In the genomic region with DNA sequence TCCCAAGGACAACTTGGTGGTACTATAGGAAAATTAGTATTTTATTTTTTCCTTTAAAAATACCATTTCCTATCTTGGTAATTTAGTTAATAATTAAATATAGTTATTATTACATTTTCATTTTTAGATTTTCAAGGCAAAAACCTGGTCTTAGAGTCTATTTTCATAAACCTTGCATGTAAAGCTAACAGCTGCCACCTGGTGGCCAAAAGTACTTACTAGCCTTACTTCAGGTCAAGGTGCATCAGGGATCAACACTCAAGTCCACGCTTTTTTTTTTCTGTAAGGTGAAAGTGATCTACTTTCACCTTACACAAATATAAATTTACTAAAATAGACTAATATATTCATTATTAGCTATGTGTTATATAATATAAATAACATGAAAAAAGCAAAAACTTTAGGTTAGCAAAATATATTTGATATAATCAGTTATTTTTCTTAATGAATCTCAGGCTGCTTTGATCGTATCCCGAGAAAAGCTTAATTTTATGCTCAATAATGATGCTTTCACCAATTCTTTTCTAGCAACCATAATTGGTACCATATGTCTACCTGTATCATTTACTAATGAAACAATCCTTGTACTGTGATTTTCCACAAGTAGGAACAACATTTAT, we compare ENCODE assay signal across 8 cellular contexts.
A peak's percentile ranks its signal among the peaks of the same experiment; 100 is the strongest.
DNase-seq lines count a peak whose midpoint lies in the region; ATAC-seq and TF ChIP-seq lines count a peak whose summit lies in the region.

No MANE protein-coding gene starts in this region.

- no peak overlapping the region for H3K4me3 Mint-ChIP-seq in activated T-helper 1 cell treated with anti-CD3 and anti-CD28 coated beads, Interleukin-12 subunit alpha, Interleukin-12 subunit beta, Interleukin-2, Interleukin-4 antibody, amounts not matched to agents 30 ng/mL and 10 ng/mL and 1 ng/mL, durations not matched to agents 14 hours and 24 hours and 36 hours

- DNase-seq in AG08395 (ENCODE audit: low spot score) (peak; percentile 49), KG1 (lab: John Stamatoyannopoulos, UW) (peak; percentile 15), RKO (ENCODE audit: low spot score) (peak; percentile 87), fibroblast of villous mesenchyme (ENCODE audit: low read depth) (peak; percentile 85), nucleus accumbens (lab: John Stamatoyannopoulos, UW) (peak in 40 of 56 donors; percentile 0 to 82 (median 14)), superior temporal gyrus (ENCODE audit: extremely low spot score) (peak; percentile 88)
- DNase-seq in activated T-helper 1 cell treated with anti-CD3 and anti-CD28 coated beads, Interleukin-12 subunit alpha, Interleukin-12 subunit beta, Interleukin-2, Interleukin-4 antibody, amounts not matched to agents 30 ng/mL and 10 ng/mL and 1 ng/mL, durations not matched to agents 14 hours and 24 hours and 36 hours (ENCODE audit: low spot score), result peak; percentile 38

- ATAC-seq in GM18909 (IDR thresholded peaks at IDR 0.05; ENCODE audit: poor library complexity, unreplicated experiment), result peak; percentile 64

- intact Hi-C loops in activated T-helper 1 cell treated with anti-CD3 and anti-CD28 coated beads, Interleukin-12 subunit alpha, Interleukin-12 subunit beta, Interleukin-2, Interleukin-4 antibody, amounts not matched to agents 30 ng/mL and 10 ng/mL and 1 ng/mL, durations not matched to agents 14 hours and 24 hours and 36 hours (cut with micrococcal nuclease), result loop anchor here (1.0 kb wide), 2 partner anchors 62 to 66 kb away; a partner anchor contains a TSS

- H3K4me1 Mint-ChIP-seq in activated T-helper 1 cell treated with anti-CD3 and anti-CD28 coated beads, Interleukin-12 subunit alpha, Interleukin-12 subunit beta, Interleukin-2, Interleukin-4 antibody, amounts not matched to agents 30 ng/mL and 10 ng/mL and 1 ng/mL, durations not matched to agents 14 hours and 24 hours and 36 hours (ENCODE audit: low read depth), result no peaks in the 10 kb centered on the region

- no peaks in the 10 kb centered on the region for H3K27me3 Mint-ChIP-seq in activated T-helper 1 cell treated with anti-CD3 and anti-CD28 coated beads, Interleukin-12 subunit alpha, Interleukin-12 subunit beta, Interleukin-2, Interleukin-4 antibody, amounts not matched to agents 30 ng/mL and 10 ng/mL and 1 ng/mL, durations not matched to agents 14 hours and 24 hours and 36 hours (ENCODE audit: insufficient read depth)

- no peak overlapping the region for H3K4me3 ChIP-seq in fibroblast of villous mesenchyme (ENCODE audit: low read depth, low read length)

- no peak overlapping the region for H3K27ac Mint-ChIP-seq in activated T-helper 1 cell treated with anti-CD3 and anti-CD28 coated beads, Interleukin-12 subunit alpha, Interleukin-12 subunit beta, Interleukin-2, Interleukin-4 antibody, amounts not matched to agents 30 ng/mL and 10 ng/mL and 1 ng/mL, durations not matched to agents 14 hours and 24 hours and 36 hours

- H3K9me3 Mint-ChIP-seq in activated T-helper 1 cell treated with anti-CD3 and anti-CD28 coated beads, Interleukin-12 subunit alpha, Interleukin-12 subunit beta, Interleukin-2, Interleukin-4 antibody, amounts not matched to agents 30 ng/mL and 10 ng/mL and 1 ng/mL, durations not matched to agents 14 hours and 24 hours and 36 hours, result no peaks in the 10 kb centered on the region

- H3K36me3 Mint-ChIP-seq in activated T-helper 1 cell treated with anti-CD3 and anti-CD28 coated beads, Interleukin-12 subunit alpha, Interleukin-12 subunit beta, Interleukin-2, Interleukin-4 antibody, amounts not matched to agents 30 ng/mL and 10 ng/mL and 1 ng/mL, durations not matched to agents 14 hours and 24 hours and 36 hours (ENCODE audit: low read depth), result peaks cover 9% of the 10 kb centered on the region

- peak; percentile 76 for TF ChIP-seq CTCF in fibroblast of villous mesenchyme (IDR thresholded peaks at IDR 0.05; ENCODE audit: insufficient read depth, low read depth, low read length)

Comparison
In these comparisons a context has a peak if more than half of its experiments do, and no peak if none do; other contexts are left out.
1. DNase-seq: peak in every context shown above with its lines; median percentile 88 in superior temporal gyrus; 87 in RKO; 85 in fibroblast of villous mesenchyme; 49 in AG08395; 38 in activated T-helper 1 cell treated with anti-CD3 and anti-CD28 coated beads, Interleukin-12 subunit alpha, Interleukin-12 subunit beta, Interleukin-2, Interleukin-4 antibody, amounts not matched to agents 30 ng/mL and 10 ng/mL and 1 ng/mL, durations not matched to agents 14 hours and 24 hours and 36 hours; 15 in KG1; 14 in nucleus accumbens.